17 cellular contexts compared by ENCODE assay signal in genomic region chr1:63787875-63788274, GRCh38. TPM values are rescaled to one million over a fixed set of nuclear protein-coding genes. Genes with fewer than 3 reads are reported as not detected.
DNase-seq lines count a peak whose midpoint lies in the region; ATAC-seq and TF ChIP-seq lines count a peak whose summit lies in the region.
"Had no signal": no experiment of that assay in that cellular context is flagged by ENCODE, and none has a peak within 500 bp of the region (broad histone marks: within the 10 kb centered on the region; RNA-seq: fewer than 3 reads in every experiment).

No MANE protein-coding gene starts in this region.

- no TSS peak for BruUV-seq in A673 (replicated peaks; lab: Mats Ljungman, UMichigan)

- H3K4me1 Mint-ChIP-seq in WTC11, result peaks cover 92% of the 10 kb centered on the region
- H3K4me1 Mint-ChIP-seq: T-helper 17 cell had no signal

- no peaks in the 10 kb centered on the region for H3K36me3 Mint-ChIP-seq in WTC11
- H3K36me3 Mint-ChIP-seq: CD8-positive, alpha-beta T cell had no signal

- no peaks in the 10 kb centered on the region for H3K27me3 Mint-ChIP-seq in WTC11 (ENCODE audit: low read depth)

- H3K9me3 ChIP-seq in A673 (ENCODE audit: low read depth, low read length, poor library complexity, severe bottlenecking), result no peaks in the 10 kb centered on the region
- no peaks in the 10 kb centered on the region for H3K9me3 ChIP-seq in HEK293 (ENCODE audit: control insufficient read depth, insufficient read depth, low read depth, low read length)
- H3K9me3 ChIP-seq in right cardiac atrium (ENCODE audit: control insufficient read depth, low read length), result no peaks in the 10 kb centered on the region

- H3K27ac Mint-ChIP-seq in WTC11, result peak overlapping the region; percentile 75; the same call in 1 of the 2 replicates
- H3K27ac Mint-ChIP-seq: CD8-positive, alpha-beta T cell; T-helper 17 cell had no signal

- WGBS in right cardiac atrium, result 17% methylated on average over 1 of the region's 1 CpG

- ATAC-seq in WTC11 (no peak), right cardiac atrium (peak; percentile 51 to 55), GM21529 (IDR thresholded peaks at IDR 0.05; ENCODE audit: unreplicated experiment) (no peak), HG03354 (IDR thresholded peaks at IDR 0.05; ENCODE audit: poor library complexity, severe bottlenecking, unreplicated experiment) (no peak), HG03342 (IDR thresholded peaks at IDR 0.05; ENCODE audit: unreplicated experiment) (no peak)
- ATAC-seq: CD8-positive, alpha-beta T cell; T-helper 17 cell had no signal

- CTCF ChIA-PET in A673 (lab: Charles Lee) (no interaction called here), HEK293 (lab: Yijun Ruan, JAX) (interaction anchor here (3.0 kb wide), 1 partner anchor 10 kb away, joined by 7 read pairs; no protein-coding TSS in a partner anchor), WTC11 (lab: Charles Lee) (interaction anchor here (1.5 kb wide), 1 partner anchor 130 kb away, joined by 3 read pairs; no protein-coding TSS in a partner anchor)

- peak overlapping the region; percentile 3; the same call in 1 of the 2 replicates for H3K4me3 Mint-ChIP-seq in WTC11
- H3K4me3 Mint-ChIP-seq: CD8-positive, alpha-beta T cell; T-helper 17 cell had no signal

- H3K36me3 ChIP-seq in A673 (ENCODE audit: insufficient read depth, low read length, poor library complexity, severe bottlenecking) (no peaks in the 10 kb centered on the region), HEK293 (ENCODE audit: control insufficient read depth in 2 of 2, insufficient read depth in 1 of 2, low read length in 2 of 2) (no peaks in the 10 kb centered on the region)

- intact Hi-C loops in A673 (cut with micrococcal nuclease; ENCODE audit: unreplicated experiment), result loop anchor here (5.0 to 10.0 kb wide), 2 partner anchors 574 to 863 kb away; no protein-coding TSS in a partner anchor
- intact Hi-C loops in right cardiac atrium (cut with DNase I), result no loop called here

- H3K9me3 Mint-ChIP-seq in WTC11, result no peaks in the 10 kb centered on the region
- H3K9me3 Mint-ChIP-seq: CD8-positive, alpha-beta T cell had no signal

- POLR2A ChIA-PET in A673 (lab: Charles Lee; ENCODE audit: low non-redundant PET), result interaction anchor here (0.6 kb wide), 1 partner anchor 868 kb away, joined by 3 read pairs; no protein-coding TSS in a partner anchor
- POLR2A ChIA-PET in HEK293 (lab: Yijun Ruan, JAX), result no interaction called here
- POLR2A ChIA-PET in WTC11 (lab: Charles Lee), result no interaction called here

- peaks cover 66% of the 10 kb centered on the region for H3K4me1 ChIP-seq in A673 (ENCODE audit: insufficient read depth, low read length, poor library complexity, severe bottlenecking)
- peaks cover 14% of the 10 kb centered on the region for H3K4me1 ChIP-seq in HEK293 (ENCODE audit: control insufficient read depth, insufficient read depth, low read length)
- peaks cover 11% of the 10 kb centered on the region for H3K4me1 ChIP-seq in right cardiac atrium (ENCODE audit: control insufficient read depth, insufficient read depth, low read length)

- TF ChIP-seq CTCF in A673 (conservative IDR thresholded peaks at IDR 0.05; ENCODE audit: low read depth, low read length) (no peak), HEK293 (tag by site-specific recombination; IDR thresholded peaks at IDR 0.05) (no peak), WTC11 (IDR thresholded peaks at IDR 0.05) (no peak)

- peak; percentile 82 for DNase-seq in A673 (ENCODE audit: low spot score)
- DNase-seq in WTC11 (ENCODE audit: low spot score), result no peak
- no peak for DNase-seq in right cardiac atrium
- no peak for DNase-seq in T-helper 9 cell
- DNase-seq: activated CD8-positive, alpha-beta memory T cell treated with anti-CD3 and anti-CD28 coated beads for 24 hours; CD8-positive, alpha-beta T cell; central memory CD4-positive, alpha-beta T cell; kidney glomerular epithelial cell; MM.1S; NCI-H2081 treated with DMSO at 0.1 percent for 48 hours; stimulated activated CD4-positive, alpha-beta T cell treated with anti-CD3 and anti-CD28 coated beads, Interleukin-2, amount 100 ng/mL, for 48 hours; T-helper 17 cell had no signal

- H3K27me3 ChIP-seq in A673 (replicated peaks; ENCODE audit: insufficient read depth, low read depth, low read length, poor library complexity), result no peaks in the 10 kb centered on the region
- H3K27me3 ChIP-seq in right cardiac atrium (ENCODE audit: control insufficient read depth, insufficient read depth), result no peaks in the 10 kb centered on the region
- H3K27me3 ChIP-seq: hepatocyte had no signal

- H3K4me3 ChIP-seq in A673 (ENCODE audit: low read depth, low read length, poor library complexity, severe bottlenecking) (no peak overlapping the region), HEK293 (ENCODE audit: low read depth, low read length) (no peak overlapping the region), right cardiac atrium (ENCODE audit: low read length) (no peak overlapping the region)
- H3K4me3 ChIP-seq: hepatocyte had no signal

- H3K27ac ChIP-seq in A673 (ENCODE audit: low read depth, low read length, poor library complexity, severe bottlenecking), result peak overlapping the region; percentile 69
- peak overlapping the region; percentile 24; the same call in 1 of the 2 replicates for H3K27ac ChIP-seq in HEK293 (ENCODE audit: extremely low read depth, low read depth, low read length)
- no peak overlapping the region for H3K27ac ChIP-seq in right cardiac atrium (ENCODE audit: low read length)
- H3K27ac ChIP-seq: hepatocyte had no signal

TF ChIP-seq in HEK293, 187 proteins besides CTCF, POLR2A, EP300 and RAD21 (continues in another document):
- TF ChIP-seq FEZF1 (tag by site-specific recombination; IDR thresholded peaks at IDR 0.05), result peak; percentile 87
- TF ChIP-seq ZNF341 (tag by site-specific recombination; IDR thresholded peaks at IDR 0.05; ENCODE audit: low read depth), result no peak
- no peak for TF ChIP-seq YY1 (tag by site-specific recombination; IDR thresholded peaks at IDR 0.05)
- no peak for TF ChIP-seq ZNF274 (IDR thresholded peaks at IDR 0.05; ENCODE audit: low read length)
- no peak for TF ChIP-seq ZNF274 (tag by site-specific recombination; IDR thresholded peaks at IDR 0.05; ENCODE audit: borderline replicate concordance)
- TF ChIP-seq ZBTB17 (tag by site-specific recombination; IDR thresholded peaks at IDR 0.05), result peak; percentile 53; the same call in 1 of the 2 replicates
- peak; percentile 71 for TF ChIP-seq ZXDB (tag by site-specific recombination; IDR thresholded peaks at IDR 0.05)
- TF ChIP-seq SETDB1 (IDR thresholded peaks at IDR 0.05; ENCODE audit: insufficient read length, low read length), result no peak
- peak; percentile 30; the same call in 1 of the 2 replicates for TF ChIP-seq ZNF394 (tag by site-specific recombination; IDR thresholded peaks at IDR 0.05; ENCODE audit: borderline replicate concordance)
- TF ChIP-seq, protein P1, sequence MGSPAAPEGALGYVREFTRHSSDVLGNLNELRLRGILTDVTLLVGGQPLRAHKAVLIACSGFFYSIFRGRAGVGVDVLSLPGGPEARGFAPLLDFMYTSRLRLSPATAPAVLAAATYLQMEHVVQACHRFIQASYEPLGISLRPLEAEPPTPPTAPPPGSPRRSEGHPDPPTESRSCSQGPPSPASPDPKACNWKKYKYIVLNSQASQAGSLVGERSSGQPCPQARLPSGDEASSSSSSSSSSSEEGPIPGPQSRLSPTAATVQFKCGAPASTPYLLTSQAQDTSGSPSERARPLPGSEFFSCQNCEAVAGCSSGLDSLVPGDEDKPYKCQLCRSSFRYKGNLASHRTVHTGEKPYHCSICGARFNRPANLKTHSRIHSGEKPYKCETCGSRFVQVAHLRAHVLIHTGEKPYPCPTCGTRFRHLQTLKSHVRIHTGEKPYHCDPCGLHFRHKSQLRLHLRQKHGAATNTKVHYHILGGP (tag by site-specific recombination; IDR thresholded peaks at IDR 0.05), result no peak

TF ChIP-seq in WTC11, 78 proteins besides CTCF, POLR2A, EP300 and RAD21 (continues in another document):
- TF ChIP-seq CREB1 (CRISPR knock-in tag; IDR thresholded peaks at IDR 0.05) (no peak), ZNF263 (CRISPR knock-in tag; IDR thresholded peaks at IDR 0.05; ENCODE audit: low read depth) (no peak), JAZF1 (CRISPR knock-in tag; IDR thresholded peaks at IDR 0.05) (no peak), USF1 (CRISPR knock-in tag; IDR thresholded peaks at IDR 0.05) (no peak), MYBL2 (CRISPR knock-in tag; IDR thresholded peaks at IDR 0.05) (no peak), SOX15 (CRISPR knock-in tag; IDR thresholded peaks at IDR 0.05) (no peak), ZSCAN18 (CRISPR knock-in tag; IDR thresholded peaks at IDR 0.05) (no peak), ZNF671 (CRISPR knock-in tag; IDR thresholded peaks at IDR 0.05) (no peak), TEAD1 (CRISPR knock-in tag; IDR thresholded peaks at IDR 0.05) (no peak), GRHL2 (CRISPR knock-in tag; IDR thresholded peaks at IDR 0.05; ENCODE audit: insufficient replicate concordance, severe bottlenecking) (no peak)

RNA-seq across cellular contexts. Expression of gene ROR1, which starts 14.1 kb away (rescaled TPM):
- 7.4 and 8.3 TPM in 2 replicates for total RNA-seq in A673 (2021)
- 54.6 to 56.3 TPM (median 55.2 TPM) in 3 replicates for total RNA-seq in WTC11 (2021)
- 10 to 100 TPM; 10.6 to 32.5 (median 13.5) TPM for total RNA-seq in right cardiac atrium
- 3.4 TPM for polyA plus RNA-seq in right cardiac atrium
- total RNA-seq: CD8-positive, alpha-beta T cell; T-helper 17 cell had no signal

Comparison
In these comparisons a context has a peak if more than half of its experiments do, and no peak if none do; other contexts are left out.
1. ATAC-seq: peak in right cardiac atrium (2 of 2); none in WTC11 (single experiment), GM21529 (single experiment), HG03354 (single experiment) and HG03342 (single experiment).